Comparison of ENCODE assay signal across 8 cellular contexts in genomic region chr5:141430332-141431113, GRCh38. TPM values are rescaled to one million over a fixed set of nuclear protein-coding genes. Genes with fewer than 3 reads are reported as not detected.
DNase-seq lines count a peak whose midpoint lies in the region; ATAC-seq and TF ChIP-seq lines count a peak whose summit lies in the region.

TSS of gene PCDHGA12 (plus strand) at chr5:141430507. CDS start at chr5:141430760, 253 bp downstream.

- H3K4me1 Mint-ChIP-seq in activated naive CD4-positive, alpha-beta T cell treated with anti-CD3 and anti-CD28 coated beads for 36 hours (ENCODE audit: low read depth) = peaks cover 15% of the 10 kb centered on the region

- TF ChIP-seq POLR2A in gastrocnemius medialis (IDR thresholded peaks at IDR 0.05) = no peak

- no peaks in the 10 kb centered on the region for H3K36me3 ChIP-seq in gastrocnemius medialis

- intact Hi-C loops in activated naive CD4-positive, alpha-beta T cell treated with anti-CD3 and anti-CD28 coated beads for 36 hours (cut with micrococcal nuclease) = loop anchor here (1.0 to 2.0 kb wide), 4 partner anchors 14 to 128 kb away; partner anchors contain the start of gene PCDHGB7
- intact Hi-C loops in gastrocnemius medialis (cut with DNase I; ENCODE audit: low total_unique reads) = loop anchor here (1.0 to 2.0 kb wide), 2 partner anchors 46 to 94 kb away; no protein-coding TSS in a partner anchor

- no peaks in the 10 kb centered on the region for H3K9me3 ChIP-seq in gastrocnemius medialis

- peaks cover 21% of the 10 kb centered on the region for H3K9me3 Mint-ChIP-seq in activated naive CD4-positive, alpha-beta T cell treated with anti-CD3 and anti-CD28 coated beads for 36 hours

- CTCF ChIA-PET in activated naive CD4-positive, alpha-beta T cell treated with anti-CD3 and anti-CD28 coated beads for 36 hours (lab: Charles Lee) = interaction anchor here (0.6 to 2.6 kb wide), 32 partner anchors 9 to 737 kb away, joined by 3 to 14 read pairs (median 4); partner anchors contain the start of genes PCDHB16, PCDHGA10, PCDHGA11 and PCDHGB3

- H3K27ac ChIP-seq in gastrocnemius medialis = peak within 1 kb of the TSS; percentile 33 to 62 (median 46)

- ATAC-seq in HG02981 (IDR thresholded peaks at IDR 0.05; ENCODE audit: unreplicated experiment) (peak; percentile 87), gastrocnemius medialis (peak; percentile 89 to 97)

- peak; percentile 65 for DNase-seq in activated naive CD4-positive, alpha-beta T cell treated with anti-CD3 and anti-CD28 coated beads for 36 hours
- DNase-seq in activated naive CD4-positive, alpha-beta T cell (lab: John Stamatoyannopoulos, UW) = no peak
- DNase-seq in UCSD-AML1 (lab: John Stamatoyannopoulos, UW; ENCODE audit: unreplicated experiment) (peak; percentile 64), globus pallidus (ENCODE audit: low spot score) (peak; percentile 34), gastrocnemius medialis (peak; percentile 62 to 78), SW 1271 (lab: John Stamatoyannopoulos, UW) (no peak), NCI-H2196 treated with DMSO at 0.1 percent for 48 hours (lab: John Stamatoyannopoulos, UW; ENCODE audit: unreplicated experiment) (no peak)

- peaks cover 0 to 10% of the 10 kb centered on the region in 2 donors for H3K4me1 ChIP-seq in gastrocnemius medialis

- TF ChIP-seq CTCF in gastrocnemius medialis (IDR thresholded peaks at IDR 0.05 in 4 of 5, conservative IDR thresholded peaks at IDR 0.05 in 1 of 5) = peak; percentile 52 to 71 (median 55)

- H3K4me3 Mint-ChIP-seq in activated naive CD4-positive, alpha-beta T cell treated with anti-CD3 and anti-CD28 coated beads for 36 hours = peak within 1 kb of the TSS; percentile 53

- no peaks in the 10 kb centered on the region for H3K27me3 ChIP-seq in gastrocnemius medialis

- H3K36me3 Mint-ChIP-seq in activated naive CD4-positive, alpha-beta T cell treated with anti-CD3 and anti-CD28 coated beads for 36 hours (ENCODE audit: low read depth) = peaks cover 22% of the 10 kb centered on the region

- H3K27me3 Mint-ChIP-seq in activated naive CD4-positive, alpha-beta T cell treated with anti-CD3 and anti-CD28 coated beads for 36 hours (ENCODE audit: low read depth) = peaks cover 54% of the 10 kb centered on the region

- no peak within 1 kb of the TSS for H3K27ac Mint-ChIP-seq in activated naive CD4-positive, alpha-beta T cell treated with anti-CD3 and anti-CD28 coated beads for 36 hours

- in situ Hi-C loops in gastrocnemius medialis (cut with MboI; ENCODE audit: low sequenced_read_pairs in 4 of 4) = no loop called here

- peak within 1 kb of the TSS; percentile 39 to 48 (median 40) for H3K4me3 ChIP-seq in gastrocnemius medialis

RNA-seq across cellular contexts. Expression of gene PCDHGA12, which starts in this region (rescaled TPM):
- total RNA-seq in activated naive CD4-positive, alpha-beta T cell treated with anti-CD3 and anti-CD28 coated beads for 36 hours = not detected
- 1 to 10 TPM; 1.1 to 5.4 (median 1.7) TPM for total RNA-seq in gastrocnemius medialis

Comparison
In these comparisons a context has a peak if more than half of its experiments do, and no peak if none do; other contexts are left out.
1. Peak in DNase-seq in activated naive CD4-positive, alpha-beta T cell treated with anti-CD3 and anti-CD28 coated beads for 36 hours; RNA of the gene not detected or under 1 TPM.
2. DNase-seq: peak in UCSD-AML1 (single experiment), globus pallidus (single experiment) and gastrocnemius medialis (2 of 2); none in activated naive CD4-positive, alpha-beta T cell (0 of 4), SW 1271 (0 of 2) and NCI-H2196 treated with DMSO at 0.1 percent for 48 hours (single experiment).